ENCODE assay signal across 24 cellular contexts in the genomic region with DNA sequence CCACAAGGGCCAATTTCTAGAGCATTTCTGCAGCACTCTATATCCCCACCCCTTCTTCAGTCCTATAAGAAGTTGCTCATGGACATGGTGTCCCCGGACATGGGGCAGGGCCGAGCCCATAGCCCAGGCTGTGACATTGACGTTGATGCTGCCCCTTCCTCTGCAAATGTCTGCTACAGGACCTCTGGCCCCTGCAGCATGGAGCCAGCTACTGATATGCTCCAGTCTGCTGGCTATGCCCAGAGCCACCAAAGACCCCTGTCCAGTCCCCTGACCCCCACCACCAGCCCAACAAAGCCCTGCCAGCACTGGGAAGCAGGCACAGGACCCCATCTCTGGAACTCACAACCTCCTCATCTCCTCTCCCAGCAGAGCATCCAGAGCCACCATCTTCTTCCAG.
"Had no signal": no experiment of that assay in that cellular context is flagged by ENCODE, and none has a peak within 500 bp of the region (broad histone marks: within the 10 kb centered on the region; RNA-seq: fewer than 3 reads in every experiment).

No MANE protein-coding gene starts in this region.

- H3K4me2 ChIP-seq: hepatocyte had no signal

- H3K4me1 Mint-ChIP-seq: neural crest cell had no signal

- H3K4me1 ChIP-seq: gastrocnemius medialis, upper lobe of right lung, uterus had no signal

- DNase-seq: effector CD8-positive, alpha-beta T cell; endodermal cell; foreskin fibroblast; gastrocnemius medialis; heart left ventricle; kidney; mesenchymal stem cell; naive thymus-derived CD8-positive, alpha-beta T cell; nucleus accumbens; psoas muscle; right cardiac atrium; spleen; stimulated activated CD4-positive, alpha-beta T cell treated with anti-CD3 and anti-CD28 coated beads, Interleukin-4, amount 100 ng/mL, for 4 hours; stimulated activated naive B cell treated with anti-CD40 and anti-IgM and Interleukin-4, amounts not matched to agents 10 μg/mL and 1 μg/mL and 100 μg/mL, for 72 hours; stimulated activated naive CD8-positive, alpha-beta T cell treated with anti-CD3 and anti-CD28 coated beads, Interleukin-15, amount 100 ng/mL, for 72 hours; transverse colon; upper lobe of right lung; uterus had no signal

- H3K36me3 ChIP-seq: gastrocnemius medialis, heart left ventricle, spleen, suprapubic skin, transverse colon, upper lobe of right lung, uterus had no signal

- H3K4me3 ChIP-seq: gastrocnemius medialis, heart left ventricle, hepatocyte, psoas muscle, skin epidermis, spleen, suprapubic skin, transverse colon, upper lobe of right lung, uterus had no signal

- H3K36me3 Mint-ChIP-seq: naive thymus-derived CD8-positive, alpha-beta T cell had no signal

- H3K79me2 ChIP-seq: hepatocyte had no signal

- ATAC-seq: esophagus mucosa; gastrocnemius medialis; heart left ventricle; naive thymus-derived CD8-positive, alpha-beta T cell; psoas muscle; right cardiac atrium; stimulated activated naive B cell treated with anti-CD40 and anti-IgM and Interleukin-4, amounts not matched to agents 10 μg/mL and 1 μg/mL and 100 μg/mL, for 72 hours; stimulated activated naive CD8-positive, alpha-beta T cell treated with anti-CD3 and anti-CD28 coated beads, Interleukin-15, amount 100 ng/mL, for 72 hours; upper lobe of right lung had no signal

- H3K9me3 ChIP-seq: gastrocnemius medialis, heart left ventricle, spleen, suprapubic skin, transverse colon, upper lobe of right lung, uterus had no signal

- H3K27ac ChIP-seq: epithelial cell of prostate, gastrocnemius medialis, heart left ventricle, hepatocyte, psoas muscle, skin epidermis, spleen, suprapubic skin, transverse colon, upper lobe of right lung, uterus had no signal

- H3K27ac Mint-ChIP-seq: endodermal cell; stimulated activated naive B cell treated with anti-CD40 and anti-IgM and Interleukin-4, amounts not matched to agents 10 μg/mL and 1 μg/mL and 100 μg/mL, for 72 hours had no signal

- H3K9me3 Mint-ChIP-seq: endodermal cell; naive thymus-derived CD8-positive, alpha-beta T cell; neural crest cell; stimulated activated naive B cell treated with anti-CD40 and anti-IgM and Interleukin-4, amounts not matched to agents 10 μg/mL and 1 μg/mL and 100 μg/mL, for 72 hours; stimulated activated naive CD8-positive, alpha-beta T cell treated with anti-CD3 and anti-CD28 coated beads, Interleukin-15, amount 100 ng/mL, for 72 hours had no signal

- H3K4me3 Mint-ChIP-seq: endodermal cell; naive thymus-derived CD8-positive, alpha-beta T cell; neural crest cell; stimulated activated naive B cell treated with anti-CD40 and anti-IgM and Interleukin-4, amounts not matched to agents 10 μg/mL and 1 μg/mL and 100 μg/mL, for 72 hours; stimulated activated naive CD8-positive, alpha-beta T cell treated with anti-CD3 and anti-CD28 coated beads, Interleukin-15, amount 100 ng/mL, for 72 hours had no signal

- H3K27me3 ChIP-seq: gastrocnemius medialis, heart left ventricle, hepatocyte, spleen, suprapubic skin, transverse colon, upper lobe of right lung, uterus had no signal
